ENCODE assay signal across 1 cellular context in the genomic region with DNA sequence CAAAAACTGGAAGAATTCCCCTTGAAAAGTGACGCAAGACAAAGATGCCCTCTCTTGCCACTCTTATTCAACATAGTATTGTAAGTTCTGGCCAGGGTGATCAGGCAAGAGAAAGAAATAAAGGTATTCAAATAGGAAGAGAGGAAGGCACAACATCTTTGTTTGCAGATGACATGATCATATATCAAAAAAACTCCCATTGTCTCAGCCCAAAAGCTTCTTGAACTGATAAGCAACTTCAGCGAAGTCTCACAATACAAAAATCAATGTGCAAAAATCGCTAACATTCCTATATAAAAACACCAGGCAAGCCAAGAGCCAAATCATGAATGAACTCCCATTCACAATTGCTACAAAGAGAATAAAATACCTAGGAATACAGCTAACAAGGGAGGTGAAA. TPM values are rescaled to one million over a fixed set of nuclear protein-coding genes. Genes with fewer than 3 reads are reported as not detected.
"Had no signal": no experiment of that assay in that cellular context is flagged by ENCODE, and none has a peak within 500 bp of the region (broad histone marks: within the 10 kb centered on the region; RNA-seq: fewer than 3 reads in every experiment).

No MANE protein-coding gene starts in this region.

RNA-seq across cellular contexts. Expression of gene ANTXR2, which starts 46.6 kb away (rescaled TPM):
- total RNA-seq: OCI-LY7 had no signal
